ENCODE assay signal across 8 cellular contexts in the genomic region with DNA sequence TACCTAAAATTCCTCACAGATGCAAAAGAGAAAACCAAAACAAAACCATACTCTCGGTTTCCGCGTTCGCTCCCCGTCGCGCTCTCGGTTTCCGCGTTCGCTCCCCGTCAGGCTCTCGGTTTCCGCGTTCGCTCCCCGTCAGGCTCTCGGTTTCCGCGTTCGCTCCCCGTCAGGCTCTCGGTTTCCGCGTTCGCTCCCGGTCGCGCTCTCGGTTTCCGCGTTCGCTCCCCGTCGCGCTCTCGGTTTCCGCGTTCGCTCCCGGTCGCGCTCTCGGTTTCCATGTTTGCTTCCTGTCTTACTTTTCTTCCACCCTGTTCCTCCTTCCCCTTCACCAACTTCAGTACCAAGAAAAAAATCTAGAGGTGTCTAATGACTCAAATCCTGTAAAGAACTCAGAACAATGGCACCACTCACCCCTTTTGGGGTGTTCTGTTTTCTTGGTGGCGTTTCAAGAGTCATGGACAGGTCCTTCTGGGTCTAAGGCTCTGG. TPM values are rescaled to one million over a fixed set of nuclear protein-coding genes. Genes with fewer than 3 reads are reported as not detected.
A peak's percentile ranks its signal among the peaks of the same experiment; 100 is the strongest.
DNase-seq lines count a peak whose midpoint lies in the region; ATAC-seq, FAIRE-seq and TF ChIP-seq lines count a peak whose summit lies in the region.
"Not testable (repeated sequence)": the region's sequence is repeated elsewhere in the genome, so short reads cannot be mapped to it uniquely, and the experiment has no call there.

No MANE protein-coding gene starts in this region.

- not testable (repeated sequence) for H4K8ac ChIP-seq in H1 (ENCODE audit: extremely low read depth, insufficient read depth, low read length)

- not testable (repeated sequence) for H4K91ac ChIP-seq in H1 (replicated peaks; ENCODE audit: insufficient read length, low read length)

- peak overlapping the region; percentile 81 to 97 (median 92) for H3K27ac Mint-ChIP-seq in CD8-positive, alpha-beta memory T cell
- H3K27ac Mint-ChIP-seq in activated naive CD8-positive, alpha-beta T cell: peak overlapping the region; percentile 93

- FAIRE-seq in H1 (lab: Jason Lieb, UNC): not testable (repeated sequence)

- peak overlapping the region; percentile 73 for H2AFZ ChIP-seq in H1 (ENCODE audit: low read length)

- 13% methylated on average over 23 of the region's 45 CpGs; no CpG with 5 or more reads in 1 of the 2 experiments for WGBS in H1 (ENCODE audit: extremely low coverage in 1 of 2, insufficient coverage in 1 of 2, insufficient read length in 1 of 2, insufficient replicate concordance in 2 of 2, low coverage in 1 of 2, low lambda C conversion rate in 2 of 2, missing lambda C conversion rate in 1 of 2), 2 experiments

- not testable (repeated sequence) for H3K9me3 ChIP-seq in CD8-positive, alpha-beta memory T cell (ENCODE audit: low read length); H1 (ENCODE audit: insufficient read depth in 2 of 2, low read depth in 1 of 2, low read length in 1 of 2); right atrium auricular region; mucosa of descending colon; upper lobe of right lung

- not testable (repeated sequence) for H4K20me1 ChIP-seq in H1 (replicated peaks in 1 of 2; ENCODE audit: control insufficient read depth in 1 of 2, insufficient read depth in 2 of 2, low read length in 2 of 2)

- H3K79me2 ChIP-seq in H1 (ENCODE audit: control insufficient read depth in 1 of 2, insufficient read depth in 2 of 2, low read length in 2 of 2): not testable (repeated sequence)

- H2BK15ac ChIP-seq in H1 (ENCODE audit: low read length): not testable (repeated sequence)

- not testable (repeated sequence) for H3K27me3 ChIP-seq in CD8-positive, alpha-beta memory T cell (ENCODE audit: insufficient read depth, low read length, poor library complexity, severe bottlenecking); right atrium auricular region; upper lobe of right lung
- peaks cover 2 to 24% (median 19%) of the 10 kb centered on the region in 4 experiments for H3K27me3 ChIP-seq in H1 (replicated peaks in 1 of 4; ENCODE audit: control insufficient read depth in 3 of 4, extremely low read depth in 1 of 4, insufficient read depth in 3 of 4, low read length in 3 of 4)

- not testable (repeated sequence) for H3K23ac ChIP-seq in H1 (ENCODE audit: insufficient read length)

- H3K23me2 ChIP-seq in H1 (ENCODE audit: low read depth, low read length): not testable (repeated sequence)

- H3K9ac ChIP-seq in H1 (replicated peaks in 1 of 4; ENCODE audit: extremely low read depth in 1 of 4, low read depth in 3 of 4, low read length in 3 of 4): not testable (repeated sequence)

- not testable (repeated sequence) for TF ChIP-seq CTCF in RWPE1 (conservative IDR thresholded peaks at IDR 0.05; ENCODE audit: low read depth); H1 (IDR thresholded peaks at IDR 0.05; ENCODE audit: control extremely low read depth in 1 of 3, insufficient read depth in 1 of 3, low read depth in 1 of 3, low read length in 3 of 3); right atrium auricular region (IDR thresholded peaks at IDR 0.05); mucosa of descending colon (IDR thresholded peaks at IDR 0.05); retinal pigment epithelial cell (conservative IDR thresholded peaks at IDR 0.05; ENCODE audit: low read depth, low read length); upper lobe of right lung (IDR thresholded peaks at IDR 0.05)

- not testable (repeated sequence) for H3K4ac ChIP-seq in H1 (replicated peaks; ENCODE audit: insufficient read length, low read depth, low read length)

- peak; percentile 23 for ATAC-seq in mucosa of descending colon
- ATAC-seq in upper lobe of right lung: not testable (repeated sequence)

- H2BK5ac ChIP-seq in H1 (ENCODE audit: low read depth, low read length): not testable (repeated sequence)

- H2BK20ac ChIP-seq in H1 (ENCODE audit: low read length): not testable (repeated sequence)

- not testable (repeated sequence) for H3K79me1 ChIP-seq in H1 (ENCODE audit: low read depth, low read length)

- not testable (repeated sequence) for H4K5ac ChIP-seq in H1 (ENCODE audit: insufficient read length, low read depth, low read length)

- not testable (repeated sequence) for TF ChIP-seq RAD21 in H1 (IDR thresholded peaks at IDR 0.05 in 1 of 2, conservative IDR thresholded peaks at IDR 0.05 in 1 of 2; ENCODE audit: low read depth in 2 of 2, low read length in 2 of 2)

- H3K4me1 Mint-ChIP-seq in CD8-positive, alpha-beta memory T cell: peaks cover 17 to 22% (median 22%) of the 10 kb centered on the region in 3 donors
- peaks cover 18% of the 10 kb centered on the region for H3K4me1 Mint-ChIP-seq in activated naive CD8-positive, alpha-beta T cell (ENCODE audit: low read depth)

- intact Hi-C loops in mucosa of descending colon (cut with DNase I, micrococcal nuclease); upper lobe of right lung (cut with DNase I): not testable (repeated sequence)

- not testable (repeated sequence) for H3K56ac ChIP-seq in H1 (replicated peaks; ENCODE audit: insufficient read length, low read depth, low read length)

- H2BK120ac ChIP-seq in H1 (replicated peaks; ENCODE audit: low read depth, low read length): not testable (repeated sequence)

- H3K27me3 Mint-ChIP-seq in CD8-positive, alpha-beta memory T cell; activated naive CD8-positive, alpha-beta T cell: not testable (repeated sequence)

- H3K36me3 Mint-ChIP-seq in CD8-positive, alpha-beta memory T cell; activated naive CD8-positive, alpha-beta T cell: not testable (repeated sequence)

- not testable (repeated sequence) for H3K9me3 Mint-ChIP-seq in CD8-positive, alpha-beta memory T cell; activated naive CD8-positive, alpha-beta T cell (ENCODE audit: low read depth)

- H3K27ac ChIP-seq in CD8-positive, alpha-beta memory T cell (ENCODE audit: low read depth, low read length): peak overlapping the region; percentile 34
- H3K27ac ChIP-seq in RWPE1: peak overlapping the region; percentile 62
- not testable (repeated sequence) for H3K27ac ChIP-seq in H1 (ENCODE audit: low read depth, low read length); right atrium auricular region
- H3K27ac ChIP-seq in upper lobe of right lung: peak overlapping the region; percentile 75

- not testable (repeated sequence) for H3K18ac ChIP-seq in H1 (ENCODE audit: extremely low read depth, low read length)

- H3K4me2 ChIP-seq in H1 (ENCODE audit: insufficient read depth in 1 of 2, low read depth in 2 of 2, low read length in 2 of 2): peak overlapping the region; percentile 36 to 60

- POLR2A ChIA-PET in CD8-positive, alpha-beta memory T cell (lab: Charles Lee): interaction anchor here (0.6 to 2.5 kb wide), 3 partner anchors 12 to 52 kb away, joined by 6 to 18 read pairs (median 11); partner anchors contain the start of gene CDCA4
- POLR2A ChIA-PET in RWPE1 (lab: Yijun Ruan, JAX; ENCODE audit: low non-redundant PET): not testable (repeated sequence)
- POLR2A ChIA-PET in H1 (lab: Charles Lee; ENCODE audit: partially characterized antibody): interaction anchor here (0.7 to 2.2 kb wide), 2 partner anchors 12 to 160 kb away, joined by 3 to 6 read pairs; partner anchors contain the start of gene CDCA4

- H3K14ac ChIP-seq in H1 (ENCODE audit: insufficient read length): not testable (repeated sequence)

- H3K4me3 ChIP-seq in CD8-positive, alpha-beta memory T cell (ENCODE audit: low read length): peak overlapping the region; percentile 49
- H3K4me3 ChIP-seq in H1 (ENCODE audit: extremely low read depth in 1 of 4, insufficient read depth in 2 of 4, low read depth in 3 of 4, low read length in 4 of 4) (peak overlapping the region; percentile 24 to 59 (median 30); a peak in 6 of 8 replicates), right atrium auricular region (peak overlapping the region; percentile 23 to 47), retinal pigment epithelial cell (ENCODE audit: low read length) (peak overlapping the region; percentile 59), upper lobe of right lung (peak overlapping the region; percentile 55)
- H3K4me3 ChIP-seq in mucosa of descending colon: not testable (repeated sequence)

- H2BK12ac ChIP-seq in H1 (ENCODE audit: low read depth, low read length): not testable (repeated sequence)

- not testable (repeated sequence) for TF ChIP-seq POLR2A in H1 (IDR thresholded peaks at IDR 0.05; ENCODE audit: control extremely low read depth in 1 of 2, low read depth in 2 of 2, low read length in 2 of 2)

- CTCF ChIA-PET in CD8-positive, alpha-beta memory T cell (lab: Charles Lee): interaction anchor here (0.8 to 2.7 kb wide), 3 partner anchors 12 to 48 kb away, joined by 3 to 15 read pairs (median 4); partner anchors contain the start of genes CDCA4 and CLBA1
- CTCF ChIA-PET in RWPE1 (lab: Yijun Ruan, JAX) (interaction anchor here (0.6 kb wide), 1 partner anchor 53 kb away, joined by 5 read pairs; no protein-coding TSS in a partner anchor), H1 (lab: Charles Lee; ENCODE audit: partially characterized antibody) (interaction anchor here (0.8 to 1.2 kb wide), 2 partner anchors 12 to 58 kb away, joined by 4 to 5 read pairs; no protein-coding TSS in a partner anchor)

- not testable (repeated sequence) for H2AK5ac ChIP-seq in H1 (ENCODE audit: low read depth, low read length)

- DNase-seq in CD8-positive, alpha-beta memory T cell: peak in 2 of 5 donors; percentile 29 to 32
- not testable (repeated sequence) for DNase-seq in RWPE1 (ENCODE audit: low spot score); H1 (ENCODE audit: low read depth in 1 of 2, low spot score in 2 of 2); right atrium auricular region (ENCODE audit: low spot score); retinal pigment epithelial cell (ENCODE audit: low read depth); upper lobe of right lung
- peak in 2 of 3 donors; percentile 19 to 36 for DNase-seq in mucosa of descending colon

- not testable (repeated sequence) for H3K4me1 ChIP-seq in CD8-positive, alpha-beta memory T cell (ENCODE audit: insufficient read depth, low read length); H1 (replicated peaks in 1 of 4; ENCODE audit: control insufficient read depth in 3 of 4, insufficient read depth in 4 of 4, low read length in 3 of 4); right atrium auricular region; mucosa of descending colon (ENCODE audit: low read depth); upper lobe of right lung

- not testable (repeated sequence) for H3K36me3 ChIP-seq in CD8-positive, alpha-beta memory T cell (ENCODE audit: insufficient read depth, low read length); H1 (ENCODE audit: control insufficient read depth in 2 of 4, insufficient read depth in 4 of 4, low read length in 3 of 4); right atrium auricular region; mucosa of descending colon (ENCODE audit: low read depth); upper lobe of right lung

- peak overlapping the region; percentile 88 to 96 (median 91) for H3K4me3 Mint-ChIP-seq in CD8-positive, alpha-beta memory T cell
- peak overlapping the region; percentile 93 for H3K4me3 Mint-ChIP-seq in activated naive CD8-positive, alpha-beta T cell

- TF ChIP-seq EP300 in H1 (IDR thresholded peaks at IDR 0.05; ENCODE audit: borderline replicate concordance in 1 of 2, low read depth in 2 of 2, low read length in 2 of 2): not testable (repeated sequence)

RNA-seq across cellular contexts. Expression of gene CDCA4, which starts 12.6 kb away (rescaled TPM):
- 10 to 100 TPM; 73.0 to 76.7 TPM for total RNA-seq in CD8-positive, alpha-beta memory T cell
- 23.8 TPM for polyA plus RNA-seq in CD8-positive, alpha-beta memory T cell
- total RNA-seq in H1 (2021; fragmentation: NEBNext Ultra II Directional; extraction: Animal tissue kit (Norgen Biotek cat#: 25700)): 48.6 and 49.9 TPM in 2 replicates
- polyA plus RNA-seq in H1 (2011; rRNA removed): 62.4 and 80.6 TPM in 2 replicates
- 50.8 TPM for polyA plus RNA-seq in H1 (2011; cell fraction: cytosol; rRNA removed)
- polyA plus RNA-seq in H1 (2011; cell fraction: nucleus; rRNA removed): 39.8 TPM
- polyA plus RNA-seq in H1 (2012, experiment 1 of 2): 37.3 to 58.6 TPM (median 48.3 TPM) in 4 replicates
- 47.6 TPM for polyA plus RNA-seq in H1 (2012, experiment 2 of 2)
- 33.4 TPM for polyA plus RNA-seq in H1 (2013, experiment 1 of 2)
- polyA plus RNA-seq in H1 (2013, experiment 2 of 2): 33.4 TPM
- polyA minus RNA-seq in H1 (2011; rRNA and poly(A)+ RNA removed): 29.7 and 32.5 TPM in 2 replicates
- polyA minus RNA-seq in H1 (2011; cell fraction: cytosol; rRNA and poly(A)+ RNA removed): 32.9 TPM
- 18.1 TPM for polyA minus RNA-seq in H1 (2011; cell fraction: nucleus; rRNA and poly(A)+ RNA removed)
- 1 to 10 TPM; 3.3 to 5.1 TPM for total RNA-seq in right atrium auricular region
- 1 to 10 TPM; 4.3 to 8.7 (median 5.6) TPM for total RNA-seq in mucosa of descending colon
- 4.1 TPM for total RNA-seq in upper lobe of right lung

RNA-seq across cellular contexts. Expression of gene GPR132, which starts 31.8 kb away (rescaled TPM):
- total RNA-seq in CD8-positive, alpha-beta memory T cell: 10 to 100 TPM; 51.3 to 52.0 TPM
- polyA plus RNA-seq in CD8-positive, alpha-beta memory T cell: 34.9 TPM
- total RNA-seq in H1 (2021; fragmentation: NEBNext Ultra II Directional; extraction: Animal tissue kit (Norgen Biotek cat#: 25700)): not detected in 2 replicates
- polyA plus RNA-seq in H1 (2011; rRNA removed): 0.11 and 0.28 TPM in 2 replicates
- polyA plus RNA-seq in H1 (2011; cell fraction: cytosol; rRNA removed): 0.26 TPM
- polyA plus RNA-seq in H1 (2011; cell fraction: nucleus; rRNA removed): 0.54 TPM
- polyA plus RNA-seq in H1 (2012, experiment 1 of 2): 0.09 to 0.15 TPM (median 0.15 TPM) in 3 of 4 replicates, not detected in the other
- 0.21 TPM for polyA plus RNA-seq in H1 (2012, experiment 2 of 2)
- not detected for polyA plus RNA-seq in H1 (2013, experiment 1 of 2)
- polyA plus RNA-seq in H1 (2013, experiment 2 of 2): 0.04 TPM
- 0.16 TPM in 1 of 2 replicates, not detected in the other for polyA minus RNA-seq in H1 (2011; rRNA and poly(A)+ RNA removed)
- polyA minus RNA-seq in H1 (2011; cell fraction: cytosol; rRNA and poly(A)+ RNA removed): not detected
- polyA minus RNA-seq in H1 (2011; cell fraction: nucleus; rRNA and poly(A)+ RNA removed): not detected
- total RNA-seq in right atrium auricular region (1 to 10 TPM in 1 of 2 donors, under 1 TPM in 1; 0.67 to 1.2 TPM), mucosa of descending colon (1 to 10 TPM; 1.7 to 4.0 (median 3.1) TPM), upper lobe of right lung (6.7 TPM)

RNA-seq across cellular contexts. Expression of gene CLBA1, which starts 47.9 kb away (rescaled TPM):
- total RNA-seq in CD8-positive, alpha-beta memory T cell: 1 to 10 TPM; 3.8 to 3.9 TPM
- polyA plus RNA-seq in CD8-positive, alpha-beta memory T cell: 0.32 TPM
- 2.1 and 2.4 TPM in 2 replicates for total RNA-seq in H1 (2021; fragmentation: NEBNext Ultra II Directional; extraction: Animal tissue kit (Norgen Biotek cat#: 25700))
- 1.6 and 2.3 TPM in 2 replicates for polyA plus RNA-seq in H1 (2011; rRNA removed)
- polyA plus RNA-seq in H1 (2011; cell fraction: cytosol; rRNA removed): 3.1 TPM
- polyA plus RNA-seq in H1 (2011; cell fraction: nucleus; rRNA removed): 4.8 TPM
- polyA plus RNA-seq in H1 (2012, experiment 1 of 2): 2.8 to 3.4 TPM (median 3.1 TPM) in 4 replicates
- polyA plus RNA-seq in H1 (2012, experiment 2 of 2): 2.1 TPM
- 2.3 TPM for polyA plus RNA-seq in H1 (2013, experiment 1 of 2)
- polyA plus RNA-seq in H1 (2013, experiment 2 of 2): 2.6 TPM
- 1.8 TPM in 2 replicates for polyA minus RNA-seq in H1 (2011; rRNA and poly(A)+ RNA removed)
- polyA minus RNA-seq in H1 (2011; cell fraction: cytosol; rRNA and poly(A)+ RNA removed): 3.2 TPM
- 2.4 TPM for polyA minus RNA-seq in H1 (2011; cell fraction: nucleus; rRNA and poly(A)+ RNA removed)
- 1 to 10 TPM; 2.0 to 2.2 TPM for total RNA-seq in right atrium auricular region
- 1 to 10 TPM; 6.0 to 8.4 (median 6.9) TPM for total RNA-seq in mucosa of descending colon
- 6.9 TPM for total RNA-seq in upper lobe of right lung

RNA-seq across cellular contexts. Expression of gene AHNAK2, which starts 55.3 kb away (rescaled TPM):
- total RNA-seq in CD8-positive, alpha-beta memory T cell: under 1 TPM in 1 of 2 experiments, not detected in 1; 0.04 TPM
- polyA plus RNA-seq in CD8-positive, alpha-beta memory T cell: not detected
- total RNA-seq in H1 (2021; fragmentation: NEBNext Ultra II Directional; extraction: Animal tissue kit (Norgen Biotek cat#: 25700)): 1.5 and 2.0 TPM in 2 replicates
- 0.64 and 0.95 TPM in 2 replicates for polyA plus RNA-seq in H1 (2011; rRNA removed)
- polyA plus RNA-seq in H1 (2011; cell fraction: cytosol; rRNA removed): 0.67 TPM
- 4.3 TPM for polyA plus RNA-seq in H1 (2011; cell fraction: nucleus; rRNA removed)
- 1.2 to 2.0 TPM (median 1.7 TPM) in 4 replicates for polyA plus RNA-seq in H1 (2012, experiment 1 of 2)
- 0.55 TPM for polyA plus RNA-seq in H1 (2012, experiment 2 of 2)
- 0.99 TPM for polyA plus RNA-seq in H1 (2013, experiment 1 of 2)
- 0.96 TPM for polyA plus RNA-seq in H1 (2013, experiment 2 of 2)
- 3.2 and 4.3 TPM in 2 replicates for polyA minus RNA-seq in H1 (2011; rRNA and poly(A)+ RNA removed)
- polyA minus RNA-seq in H1 (2011; cell fraction: cytosol; rRNA and poly(A)+ RNA removed): 2.9 TPM
- polyA minus RNA-seq in H1 (2011; cell fraction: nucleus; rRNA and poly(A)+ RNA removed): 4.9 TPM
- total RNA-seq in right atrium auricular region (10 to 100 TPM in 1 of 2 donors, 1 to 10 TPM in 1; 5.7 to 11.8 TPM), mucosa of descending colon (100 to 1,000 TPM in 1 of 3 donors, 10 to 100 TPM in 1, 1 to 10 TPM in 1; 4.6 to 145 (median 20.3) TPM), upper lobe of right lung (13.7 TPM)
